In the genomic region with DNA sequence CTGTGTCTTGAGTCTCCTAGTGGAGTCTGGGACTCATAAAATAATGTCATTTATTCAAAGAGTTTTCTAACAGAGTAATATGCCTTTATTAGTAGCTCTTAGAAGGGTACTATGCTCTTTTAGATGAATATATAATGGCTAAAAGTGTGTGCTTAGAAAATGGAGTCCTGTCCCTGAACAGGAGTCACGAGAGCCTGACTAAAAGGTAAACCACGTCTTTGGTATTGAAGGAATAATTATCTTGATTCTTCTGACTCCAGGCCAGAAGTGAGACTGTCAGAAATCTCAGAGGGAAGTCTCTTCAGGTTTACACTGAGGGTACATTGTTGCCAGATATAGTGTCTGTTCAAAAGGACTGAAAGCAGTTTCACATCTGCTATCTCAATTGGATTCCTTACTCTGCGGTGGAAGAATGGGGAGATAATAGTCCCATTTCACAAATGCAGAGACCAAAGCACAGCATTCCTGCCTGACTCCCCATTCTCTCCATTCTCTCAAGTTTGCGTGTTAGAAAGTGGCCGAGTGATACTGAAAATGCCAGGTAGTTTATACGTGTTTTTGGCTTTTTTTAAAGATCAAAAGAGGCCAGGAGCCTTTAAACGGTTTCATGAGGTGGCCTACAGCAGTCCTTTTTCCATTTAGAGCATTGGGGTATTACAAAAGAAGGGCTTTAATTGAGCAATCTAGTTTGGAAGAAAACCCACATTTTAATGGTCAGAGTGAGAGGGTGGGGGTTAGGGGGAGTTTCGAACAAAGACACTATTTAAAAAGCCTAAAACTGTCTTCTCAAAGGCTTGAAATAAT, we compare ENCODE assay signal across 10 cellular contexts.
DNase-seq lines count a peak whose midpoint lies in the region; ATAC-seq and TF ChIP-seq lines count a peak whose summit lies in the region.
"Had no signal": no experiment of that assay in that cellular context is flagged by ENCODE, and none has a peak within 500 bp of the region (broad histone marks: within the 10 kb centered on the region; RNA-seq: fewer than 3 reads in every experiment).

No MANE protein-coding gene starts in this region.

- H3K27me3 ChIP-seq in heart right ventricle, result no peaks in the 10 kb centered on the region
- H3K27me3 ChIP-seq in prostate gland (replicated peaks; ENCODE audit: insufficient read depth), result no peaks in the 10 kb centered on the region

- H3K36me3 ChIP-seq in heart right ventricle (peaks cover 0 to 67% (median 19%) of the 10 kb centered on the region in 9 donors), prostate gland (no peaks in the 10 kb centered on the region)

- DNase-seq in COLO829 (ENCODE audit: low spot score) (peak; percentile 54), amniotic epithelial cell (ENCODE audit: low read depth) (peak; percentile 72), heart right ventricle (no peak), prostate gland (ENCODE audit: low spot score) (no peak), ecto neural progenitor cell (ENCODE audit: low spot score) (no peak), NCI-H510A treated with DMSO at 0.1 percent for 48 hours (lab: John Stamatoyannopoulos, UW) (no peak), germinal center (ENCODE audit: low spot score) (no peak)
- DNase-seq: activated B cell treated with CpG ODN at 0.5 μM for 24 hours, NCI-H446 treated with DMSO at 0.1 percent for 48 hours had no signal

- intact Hi-C loops in heart right ventricle (cut with DNase I) (loop anchor here (1.0 to 10.0 kb wide), 6 partner anchors 56 to 218 kb away; a partner anchor contains a TSS), prostate gland (cut with DNase I) (loop anchor here (2.0 to 5.0 kb wide), 2 partner anchors 196 to 212 kb away; a partner anchor contains a TSS)

- WGBS in heart right ventricle, 2 donors, result 36 to 37% methylated on average over 8 of the region's 8 CpGs
- WGBS in prostate gland, result 32% methylated on average over 8 of the region's 8 CpGs

- H3K9me3 ChIP-seq in heart right ventricle (peaks cover 0 to 8% (median 0%) of the 10 kb centered on the region in 11 donors), prostate gland (no peaks in the 10 kb centered on the region)

- no peak for TF ChIP-seq POLR2A in prostate gland (IDR thresholded peaks at IDR 0.05)

- peak; percentile 51 to 84 (median 60) for ATAC-seq in heart right ventricle
- ATAC-seq in HG03432 (IDR thresholded peaks at IDR 0.05; ENCODE audit: unreplicated experiment), result no peak

- H3K4me1 ChIP-seq in heart right ventricle (peaks cover 16 to 54% (median 43%) of the 10 kb centered on the region in 9 donors), prostate gland (replicated peaks) (peaks cover 12% of the 10 kb centered on the region)

- H3K4me3 ChIP-seq in heart right ventricle (no peak overlapping the region), prostate gland (no peak overlapping the region)

- TF ChIP-seq CTCF in heart right ventricle (IDR thresholded peaks at IDR 0.05) (no peak), prostate gland (IDR thresholded peaks at IDR 0.05) (no peak)

- H3K27ac ChIP-seq in heart right ventricle (peak overlapping the region in 9 of 10 donors; percentile 7 to 78 (median 67)), prostate gland (peak overlapping the region; percentile 63 to 74)

Comparison
In these comparisons a context has a peak if more than half of its experiments do, and no peak if none do; other contexts are left out.
1. DNase-seq: peak in COLO829 (single experiment) and amniotic epithelial cell (single experiment); none in heart right ventricle (0 of 2), prostate gland (single experiment), ecto neural progenitor cell (single experiment), NCI-H510A treated with DMSO at 0.1 percent for 48 hours (single experiment) and germinal center (single experiment).